Comparison of ENCODE assay signal across 1 cellular context in genomic region chr11:45918331-45918941, GRCh38.
TF ChIP-seq lines count a peak whose summit lies in the region.

No MANE protein-coding gene starts in this region.

TF ChIP-seq in HepG2, 621 proteins besides CTCF, POLR2A, EP300 and RAD21 (continues in another document):
- TF ChIP-seq MED8 (CRISPR knock-in tag; IDR thresholded peaks at IDR 0.05; ENCODE audit: insufficient replicate concordance) = peak; percentile 74
- TF ChIP-seq ZNF563 (CRISPR knock-in tag; IDR thresholded peaks at IDR 0.05) = peak; percentile 31; the same call in 1 of the 2 replicates
- TF ChIP-seq PHF21A (CRISPR knock-in tag; IDR thresholded peaks at IDR 0.05) = peak; percentile 30; the same call in 1 of the 2 replicates
- peak; percentile 32; the same call in 1 of the 2 replicates for TF ChIP-seq DMAP1 (CRISPR knock-in tag; IDR thresholded peaks at IDR 0.05)
- no peak for TF ChIP-seq SNAPC2 (CRISPR knock-in tag; IDR thresholded peaks at IDR 0.05)
- peak; percentile 22; the same call in 1 of the 2 replicates for TF ChIP-seq TGIF2 (CRISPR knock-in tag; IDR thresholded peaks at IDR 0.05)
- TF ChIP-seq ELK4 (CRISPR knock-in tag; IDR thresholded peaks at IDR 0.05; ENCODE audit: borderline replicate concordance) = no peak
- 0 out of 2 replicates have a peak, but pooled peaks have one; percentile 65 for TF ChIP-seq ZNF709 (CRISPR knock-in tag; IDR thresholded peaks at IDR 0.05)
- peak; percentile 45 for TF ChIP-seq U2AF1 (optimal IDR thresholded peaks at IDR 0.05; ENCODE audit: low read depth, low read length)
- peak; percentile 61; the same call in 1 of the 2 replicates for TF ChIP-seq TFDP1 (CRISPR knock-in tag; IDR thresholded peaks at IDR 0.05; ENCODE audit: borderline replicate concordance)
- TF ChIP-seq ATF2 (CRISPR knock-in tag; IDR thresholded peaks at IDR 0.05) = 0 out of 2 replicates have a peak, but pooled peaks have one; percentile 7
- peak; percentile 39; the same call in 1 of the 2 replicates for TF ChIP-seq THAP7 (CRISPR knock-in tag; IDR thresholded peaks at IDR 0.05)
- no peak for TF ChIP-seq ZNF749 (CRISPR knock-in tag; IDR thresholded peaks at IDR 0.05; ENCODE audit: borderline replicate concordance)
- TF ChIP-seq POLR2G (IDR thresholded peaks at IDR 0.05; ENCODE audit: low read depth, low read length) = peak; percentile 61
- TF ChIP-seq ZBTB10 (CRISPR knock-in tag; IDR thresholded peaks at IDR 0.05; ENCODE audit: borderline replicate concordance) = no peak
- no peak for TF ChIP-seq BHLHE40 (IDR thresholded peaks at IDR 0.05; ENCODE audit: low read length)
- no peak; the same call in 1 of the 2 replicates for TF ChIP-seq HMGXB3 (CRISPR knock-in tag; IDR thresholded peaks at IDR 0.05; ENCODE audit: borderline replicate concordance)
- no peak for TF ChIP-seq SNAPC5 (CRISPR knock-in tag; IDR thresholded peaks at IDR 0.05; ENCODE audit: borderline replicate concordance)
- no peak for TF ChIP-seq ZZZ3 (CRISPR knock-in tag; IDR thresholded peaks at IDR 0.05; ENCODE audit: borderline replicate concordance)
- TF ChIP-seq HMGXB4 (CRISPR knock-in tag; IDR thresholded peaks at IDR 0.05; ENCODE audit: borderline replicate concordance in 1 of 2, low read depth in 1 of 2) = peak in 1 of 2 experiments; percentile 31; a peak in 1 of 4 replicates
- peak; percentile 75 for TF ChIP-seq NFYC (CRISPR knock-in tag; IDR thresholded peaks at IDR 0.05)
- no peak for TF ChIP-seq GTF2F1 (IDR thresholded peaks at IDR 0.05; ENCODE audit: low read length)
- 0 out of 2 replicates have a peak, but pooled peaks have one; percentile 49 for TF ChIP-seq ZNF646 (CRISPR knock-in tag; IDR thresholded peaks at IDR 0.05)
- TF ChIP-seq NR0B2 (CRISPR knock-in tag; IDR thresholded peaks at IDR 0.05) = 0 out of 2 replicates have a peak, but pooled peaks have one; percentile 31
- TF ChIP-seq TAF1 (CRISPR knock-in tag; IDR thresholded peaks at IDR 0.05) = peak; percentile 48; the same call in 1 of the 2 replicates
- TF ChIP-seq MYC (CRISPR knock-in tag; IDR thresholded peaks at IDR 0.05; ENCODE audit: borderline replicate concordance) = peak; percentile 47; the same call in 1 of the 2 replicates
- TF ChIP-seq MLLT10 (CRISPR knock-in tag; IDR thresholded peaks at IDR 0.05) = no peak
- TF ChIP-seq ZNF629 (CRISPR knock-in tag; conservative IDR thresholded peaks at IDR 0.05) = peak; percentile 63; the same call in 1 of the 2 replicates
- TF ChIP-seq ISL2 (CRISPR knock-in tag; IDR thresholded peaks at IDR 0.05) = no peak
- TF ChIP-seq SP1 (IDR thresholded peaks at IDR 0.05) = no peak
- TF ChIP-seq SP1 (CRISPR knock-in tag; IDR thresholded peaks at IDR 0.05) = peak; percentile 59
- peak; percentile 48; the same call in 1 of the 2 replicates for TF ChIP-seq ZNF446 (CRISPR knock-in tag; IDR thresholded peaks at IDR 0.05)
- TF ChIP-seq GATAD1 (CRISPR knock-in tag; IDR thresholded peaks at IDR 0.05) = peak; percentile 12; the same call in 1 of the 2 replicates
- peak; percentile 59 for TF ChIP-seq HIVEP1 (CRISPR knock-in tag; IDR thresholded peaks at IDR 0.05)
- 0 out of 2 replicates have a peak, but pooled peaks have one; percentile 4 for TF ChIP-seq TARDBP (CRISPR knock-in tag; IDR thresholded peaks at IDR 0.05)
- TF ChIP-seq HMGA1 (CRISPR knock-in tag; conservative IDR thresholded peaks at IDR 0.05) = no peak
- TF ChIP-seq REL (CRISPR knock-in tag; conservative IDR thresholded peaks at IDR 0.05) = 0 out of 2 replicates have a peak, but pooled peaks have one; percentile 44
- TF ChIP-seq NFYB (CRISPR knock-in tag; IDR thresholded peaks at IDR 0.05) = peak; percentile 74
- TF ChIP-seq HES4 (CRISPR knock-in tag; IDR thresholded peaks at IDR 0.05; ENCODE audit: borderline replicate concordance) = peak; percentile 42; the same call in 1 of the 2 replicates
